ENCODE assay signal across 9 cellular contexts in genomic region chr17:47830396-47830907, GRCh38. TPM values are rescaled to one million over a fixed set of nuclear protein-coding genes. Genes with fewer than 3 reads are reported as not detected.
DNase-seq lines count a peak whose midpoint lies in the region; ATAC-seq and TF ChIP-seq lines count a peak whose summit lies in the region.
"Had no signal": no experiment of that assay in that cellular context is flagged by ENCODE, and none has a peak within 500 bp of the region (broad histone marks: within the 10 kb centered on the region; RNA-seq: fewer than 3 reads in every experiment).

No MANE protein-coding gene starts in this region.

- H3K4me1 Mint-ChIP-seq in activated T-cell treated with anti-CD3 and anti-CD28 coated beads, Interleukin-2, amount 50 U/mL, for 24 hours (ENCODE audit: low read depth), result peaks cover 52% of the 10 kb centered on the region

- intact Hi-C loops in ascending aorta (cut with DNase I), result no loop called here
- intact Hi-C loops in tibial artery (cut with DNase I; ENCODE audit: low total_unique reads), result no loop called here

- peak overlapping the region; percentile 79 to 82 for H3K9ac ChIP-seq in liver (ENCODE audit: low read depth in 1 of 2, low read length in 2 of 2)

- WGBS in liver, result 67% methylated on average over 18 of the region's 18 CpGs

- H3K27ac Mint-ChIP-seq in activated T-cell treated with anti-CD3 and anti-CD28 coated beads, Interleukin-2, amount 50 U/mL, for 24 hours, result peak overlapping the region; percentile 93

- H3K27ac ChIP-seq in ascending aorta, result peak overlapping the region; percentile 48 to 77
- H3K27ac ChIP-seq in liver (ENCODE audit: low read depth in 1 of 2, low read length in 2 of 2), result peak overlapping the region in 1 of 2 donors; percentile 67
- H3K27ac ChIP-seq in tibial artery, result peak overlapping the region; percentile 69 to 77
- H3K27ac ChIP-seq in substantia nigra (ENCODE audit: low read depth, low read length, poor library complexity, severe bottlenecking), result no peak overlapping the region

- no peak for TF ChIP-seq RAD21 in liver (IDR thresholded peaks at IDR 0.05)

- H3K4me1 ChIP-seq in ascending aorta (peaks cover 0 to 9% of the 10 kb centered on the region in 2 donors), liver (ENCODE audit: control insufficient read depth in 4 of 4, insufficient read depth in 4 of 4, low read length in 3 of 4) (peaks cover 7 to 27% (median 23%) of the 10 kb centered on the region in 4 donors), tibial artery (peaks cover 4 to 21% (median 16%) of the 10 kb centered on the region in 4 donors)

- H3K27me3 ChIP-seq in ascending aorta (no peaks in the 10 kb centered on the region), liver (ENCODE audit: control insufficient read depth in 4 of 4, insufficient read depth in 4 of 4, low read length in 3 of 4) (no peaks in the 10 kb centered on the region), tibial artery (no peaks in the 10 kb centered on the region)

- no peak for ATAC-seq in HG02678 (IDR thresholded peaks at IDR 0.05; ENCODE audit: unreplicated experiment)

- H3K4me3 Mint-ChIP-seq in activated T-cell treated with anti-CD3 and anti-CD28 coated beads, Interleukin-2, amount 50 U/mL, for 24 hours, result peak overlapping the region; percentile 92

- H3K9me3 ChIP-seq in ascending aorta (no peaks in the 10 kb centered on the region), liver (ENCODE audit: control insufficient read depth in 4 of 4, low read length in 3 of 4) (no peaks in the 10 kb centered on the region), tibial artery (no peaks in the 10 kb centered on the region)

- DNase-seq in activated T-cell treated with anti-CD3 and anti-CD28 coated beads, Interleukin-2, amount 50 U/mL, for 24 hours, result no peak
- no peak for DNase-seq in activated T-cell treated with anti-CD3 and anti-CD28 coated beads for 4 hours
- DNase-seq in ascending aorta (ENCODE audit: low spot score in 2 of 2), result no peak
- DNase-seq in tibial artery, result no peak
- no peak for DNase-seq in substantia nigra (lab: John Stamatoyannopoulos, UW)
- no peak for DNase-seq in activated CD4-positive, alpha-beta T cell treated with anti-CD3 and anti-CD28 coated beads for 1 hour
- DNase-seq: DMS 273 treated with DMSO at 0.1 percent for 48 hours had no signal

- H3K9me3 Mint-ChIP-seq in activated T-cell treated with anti-CD3 and anti-CD28 coated beads, Interleukin-2, amount 50 U/mL, for 24 hours, result no peaks in the 10 kb centered on the region

- TF ChIP-seq CTCF in ascending aorta (IDR thresholded peaks at IDR 0.05) (no peak), liver (IDR thresholded peaks at IDR 0.05; ENCODE audit: low read depth, low read length, missing input control) (no peak), tibial artery (IDR thresholded peaks at IDR 0.05) (no peak)

- H3K4me3 ChIP-seq in ascending aorta (peak overlapping the region; percentile 71), liver (ENCODE audit: low read depth in 1 of 3, low read length in 3 of 3) (peak overlapping the region; percentile 63 to 100 (median 99)), tibial artery (peak overlapping the region; percentile 59 to 65)

- H3K27me3 Mint-ChIP-seq in activated T-cell treated with anti-CD3 and anti-CD28 coated beads, Interleukin-2, amount 50 U/mL, for 24 hours, result no peaks in the 10 kb centered on the region

- H3K36me3 ChIP-seq in ascending aorta (peaks cover 27 to 28% of the 10 kb centered on the region in 2 donors), liver (ENCODE audit: control insufficient read depth in 4 of 4, insufficient read depth in 3 of 4, low read depth in 1 of 4, low read length in 3 of 4) (peaks cover 9 to 22% (median 15%) of the 10 kb centered on the region in 4 donors), tibial artery (peaks cover 32 to 39% (median 33%) of the 10 kb centered on the region in 3 donors)

- H3K36me3 Mint-ChIP-seq in activated T-cell treated with anti-CD3 and anti-CD28 coated beads, Interleukin-2, amount 50 U/mL, for 24 hours (ENCODE audit: low read depth), result peaks cover 54% of the 10 kb centered on the region

TF ChIP-seq in liver, 16 proteins besides CTCF, POLR2A, EP300 and RAD21:
- no peak for TF ChIP-seq FOXA2 (IDR thresholded peaks at IDR 0.05)
- TF ChIP-seq ATF3 (IDR thresholded peaks at IDR 0.05), result no peak
- TF ChIP-seq TAF1 (conservative IDR thresholded peaks at IDR 0.05), result no peak
TF ChIP-seq in liver: peak in this region for 0.

RNA-seq across cellular contexts. Expression of gene MRPL10, which starts 0.9 kb away (rescaled TPM):
- total RNA-seq in ascending aorta (13.7 TPM), liver (10 to 100 TPM; 10.2 to 10.6 TPM)
- 10 to 100 TPM; 15.1 to 24.9 TPM for polyA plus RNA-seq in liver

RNA-seq across cellular contexts. Expression of gene LRRC46, which starts 1.0 kb away (rescaled TPM):
- not detected for total RNA-seq in ascending aorta
- total RNA-seq in liver, result under 1 TPM; under 0.01 to 0.28 TPM
- polyA plus RNA-seq in liver, result under 1 TPM; 0.36 to 0.43 TPM

RNA-seq across cellular contexts. Expression of gene OSBPL7, which starts 8.9 kb away (rescaled TPM):
- total RNA-seq in ascending aorta, result 28.8 TPM
- total RNA-seq in liver, result 1 to 10 TPM; 1.9 to 2.4 TPM
- under 1 TPM; 0.51 to 0.81 TPM for polyA plus RNA-seq in liver

RNA-seq across cellular contexts. Expression of gene SCRN2, which starts 10.6 kb away (rescaled TPM):
- total RNA-seq in ascending aorta (126 TPM), liver (10 to 100 TPM; 17.8 to 21.4 TPM)
- 10 to 100 TPM; 19.2 to 27.4 TPM for polyA plus RNA-seq in liver

RNA-seq across cellular contexts. Expression of gene SP6, which starts 20.5 kb away (rescaled TPM):
- total RNA-seq in ascending aorta (0.11 TPM), liver (under 1 TPM; 0.08 to 0.09 TPM)
- under 1 TPM; 0.03 to 0.04 TPM for polyA plus RNA-seq in liver
